Comparison of ENCODE assay signal across 12 cellular contexts in genomic region chr7:32536585-32536984, GRCh38. TPM values are rescaled to one million over a fixed set of nuclear protein-coding genes. Genes with fewer than 3 reads are reported as not detected.
DNase-seq lines count a peak whose midpoint lies in the region; ATAC-seq, FAIRE-seq and TF ChIP-seq lines count a peak whose summit lies in the region.
"Had no signal": no experiment of that assay in that cellular context is flagged by ENCODE, and none has a peak within 500 bp of the region (broad histone marks: within the 10 kb centered on the region; RNA-seq: fewer than 3 reads in every experiment).

No MANE protein-coding gene starts in this region.

- H3K27ac ChIP-seq in right cardiac atrium (ENCODE audit: low read length) (no peak overlapping the region), foreskin keratinocyte (peak overlapping the region; percentile 17), aorta (ENCODE audit: low read depth in 1 of 2, low read length in 2 of 2) (no peak overlapping the region)
- H3K27ac ChIP-seq: KMS-11 had no signal

- H3K27me3 ChIP-seq in right cardiac atrium (ENCODE audit: control insufficient read depth, insufficient read depth), result no peaks in the 10 kb centered on the region
- H3K27me3 ChIP-seq in foreskin keratinocyte, result no peaks in the 10 kb centered on the region
- no peaks in the 10 kb centered on the region for H3K27me3 ChIP-seq in aorta (ENCODE audit: control insufficient read depth in 1 of 2, insufficient read depth in 2 of 2, low read length in 1 of 2)

- no peak overlapping the region for H3K4me3 Mint-ChIP-seq in activated naive CD8-positive, alpha-beta T cell

- intact Hi-C loops in right cardiac atrium (cut with DNase I) (no loop called here), cardiac septum (cut with DNase I) (no loop called here), aorta (cut with DNase I) (loop anchor here in 1 of 2 donors (5.0 kb wide), 1 partner anchor 39 kb away; the partner anchor contains the start of gene AVL9)

- H3K4me1 ChIP-seq in right cardiac atrium (ENCODE audit: control insufficient read depth, insufficient read depth, low read length), result no peaks in the 10 kb centered on the region
- H3K4me1 ChIP-seq in foreskin keratinocyte, result peaks cover 8% of the 10 kb centered on the region
- H3K4me1 ChIP-seq in aorta (ENCODE audit: control insufficient read depth in 1 of 2, insufficient read depth in 2 of 2, low read length in 2 of 2), result peaks cover 0 to 6% of the 10 kb centered on the region in 2 donors

- no peak overlapping the region for H3K4me3 ChIP-seq in right cardiac atrium (ENCODE audit: low read length)
- H3K4me3 ChIP-seq in aorta (ENCODE audit: low read length in 2 of 2), result no peak overlapping the region

- H3K9me3 ChIP-seq in right cardiac atrium (ENCODE audit: control insufficient read depth, low read length) (no peaks in the 10 kb centered on the region), aorta (ENCODE audit: control insufficient read depth, low read length) (no peaks in the 10 kb centered on the region)

- FAIRE-seq in frontal cortex (lab: Jason Lieb, UNC), result no peak

- ATAC-seq in right cardiac atrium (peak; percentile 34 to 58), foreskin keratinocyte (peak; percentile 86), aorta (ENCODE audit: low FRiP score) (peak; percentile 38), HG02798 (IDR thresholded peaks at IDR 0.05; ENCODE audit: poor library complexity, unreplicated experiment) (no peak), HG03039 (IDR thresholded peaks at IDR 0.05; ENCODE audit: unreplicated experiment) (no peak)

- peaks cover 2% of the 10 kb centered on the region for H3K36me3 Mint-ChIP-seq in activated naive CD8-positive, alpha-beta T cell

- no peak for DNase-seq in right cardiac atrium
- DNase-seq in cardiac septum (ENCODE audit: low spot score), result no peak
- DNase-seq in foreskin keratinocyte, result peak; percentile 53 to 72
- no peak for DNase-seq in aorta
- no peak for DNase-seq in frontal cortex (ENCODE audit: low spot score in 2 of 2)
- DNase-seq: activated CD4-positive, alpha-beta T cell treated with anti-CD3 and anti-CD28 coated beads for 4 hours; effector memory CD4-positive, alpha-beta T cell; SHP77 treated with DMSO at 0.1 percent for 48 hours had no signal

- no peaks in the 10 kb centered on the region for H3K27me3 Mint-ChIP-seq in activated naive CD8-positive, alpha-beta T cell

- H3K4me1 Mint-ChIP-seq in activated naive CD8-positive, alpha-beta T cell (ENCODE audit: low read depth), result peaks cover 47% of the 10 kb centered on the region

- no peaks in the 10 kb centered on the region for H3K36me3 ChIP-seq in aorta (ENCODE audit: control insufficient read depth in 1 of 2, insufficient read depth in 2 of 2, low read length in 1 of 2)

- H3K27ac Mint-ChIP-seq in activated naive CD8-positive, alpha-beta T cell, result peak overlapping the region; percentile 7

- no peak for TF ChIP-seq CTCF in foreskin keratinocyte (conservative IDR thresholded peaks at IDR 0.05)

- WGBS in right cardiac atrium, result 0% methylated on average over 1 of the region's 1 CpG
- 0 to 6% methylated on average over 1 of the region's 1 CpG for WGBS in aorta, 2 donors

- no peaks in the 10 kb centered on the region for H3K9me3 Mint-ChIP-seq in activated naive CD8-positive, alpha-beta T cell (ENCODE audit: low read depth)

RNA-seq across cellular contexts. Expression of gene AVL9, which starts 41.3 kb away (rescaled TPM):
- total RNA-seq in right cardiac atrium, result 10 to 100 TPM; 15.5 to 19.5 (median 15.5) TPM
- polyA plus RNA-seq in right cardiac atrium, result 6.1 TPM
- 12.5 TPM for total RNA-seq in cardiac septum
- total RNA-seq in foreskin keratinocyte, result 26.5 and 33.1 TPM in 2 replicates
- polyA plus RNA-seq in foreskin keratinocyte, result 12.6 and 12.7 TPM in 2 replicates
- total RNA-seq in aorta, result 10 to 100 TPM; 35.8 to 37.5 TPM
- polyA plus RNA-seq in aorta, result 10 to 100 TPM in 1 of 2 donors, 1 to 10 TPM in 1; 7.0 to 10.5 TPM
- 70.1 TPM for total RNA-seq in frontal cortex

RNA-seq across cellular contexts. Expression of gene LSM5, which starts 46.4 kb away (rescaled TPM):
- 10 to 100 TPM; 33.5 to 47.8 (median 40.8) TPM for total RNA-seq in right cardiac atrium
- polyA plus RNA-seq in right cardiac atrium, result 76.0 TPM
- total RNA-seq in cardiac septum, result 31.1 TPM
- 81.9 and 90.5 TPM in 2 replicates for total RNA-seq in foreskin keratinocyte
- polyA plus RNA-seq in foreskin keratinocyte, result 126 and 150 TPM in 2 replicates
- total RNA-seq in aorta, result 10 to 100 TPM; 21.1 to 29.3 TPM
- 100 to 1,000 TPM in 1 of 2 donors, 10 to 100 TPM in 1; 49.7 to 111 TPM for polyA plus RNA-seq in aorta
- 28.9 TPM for total RNA-seq in frontal cortex

Comparison
In these comparisons a context has a peak if more than half of its experiments do, and no peak if none do; other contexts are left out.
1. ATAC-seq: peak in right cardiac atrium (2 of 2), foreskin keratinocyte (single experiment) and aorta (single experiment); none in HG02798 (single experiment) and HG03039 (single experiment).
2. DNase-seq: peak in foreskin keratinocyte (2 of 2); none in right cardiac atrium (0 of 3), cardiac septum (single experiment), aorta (0 of 2) and frontal cortex (0 of 2).